In the genomic region with DNA sequence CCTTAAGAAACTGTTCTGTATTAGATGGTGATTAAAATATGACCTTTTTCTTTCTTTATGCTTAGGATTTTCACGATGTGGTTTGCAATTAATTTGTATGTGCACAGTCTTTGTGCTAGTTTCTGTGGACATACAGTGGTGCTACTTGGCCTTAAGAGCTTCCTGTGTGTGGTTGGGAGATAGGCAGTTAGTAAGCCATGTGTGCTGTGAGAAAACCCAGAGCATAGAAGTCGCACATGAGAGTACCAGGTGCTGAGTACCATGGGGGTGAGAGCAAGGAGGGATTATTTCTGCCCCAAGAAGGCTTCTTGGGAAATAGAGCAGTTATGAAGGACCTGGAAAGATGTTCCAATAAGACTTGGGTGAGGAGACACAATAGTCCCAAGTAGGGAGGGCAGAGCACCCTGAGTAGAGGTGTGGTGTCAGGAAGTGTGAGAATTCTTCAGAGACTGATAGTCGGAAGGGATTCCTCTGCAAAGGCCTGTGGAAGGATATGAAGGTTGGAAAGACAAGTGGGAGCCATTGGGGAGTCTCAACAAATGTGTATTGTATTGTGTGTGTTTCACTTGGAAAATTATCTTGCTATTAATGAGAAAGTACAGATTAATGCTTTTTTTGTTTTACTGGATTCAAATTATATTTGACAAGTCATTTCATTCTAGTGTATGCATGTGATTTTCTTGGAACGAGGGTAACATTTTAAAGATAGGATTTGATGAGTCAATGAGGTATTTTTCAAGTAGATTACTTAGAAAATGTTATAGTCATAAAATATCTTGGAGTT, we compare ENCODE assay signal across 8 cellular contexts.
A peak's percentile ranks its signal among the peaks of the same experiment; 100 is the strongest.
DNase-seq lines count a peak whose midpoint lies in the region; ATAC-seq, FAIRE-seq and TF ChIP-seq lines count a peak whose summit lies in the region.

No MANE protein-coding gene starts in this region.

- H3K9me3 ChIP-seq in A549, result peaks cover 10% of the 10 kb centered on the region; the same call in 1 of the 3 replicates

- CTCF ChIA-PET in A549 (lab: Yijun Ruan, JAX) (interaction anchor here (0.7 to 1.5 kb wide), 6 partner anchors 8 to 82 kb away, joined by 3 to 6 read pairs (median 3); no protein-coding TSS in a partner anchor), T-cell (lab: Charles Lee) (interaction anchor here in 1 of 2 donors (0.7 kb wide), 1 partner anchor 121 kb away, joined by 5 read pairs; no protein-coding TSS in a partner anchor)

- POLR2A ChIA-PET in A549 (lab: Yijun Ruan, JAX) (interaction anchor here (0.8 kb wide), 1 partner anchor 35 kb away, joined by 3 read pairs; no protein-coding TSS in a partner anchor), T-cell (lab: Charles Lee) (no interaction called here)

- peaks cover 2 to 8% (median 4%) of the 10 kb centered on the region in 3 donors for H3K9me3 Mint-ChIP-seq in T-cell
- H3K9me3 Mint-ChIP-seq in glutamatergic neuron (ENCODE audit: unreplicated experiment), result peaks cover 1% of the 10 kb centered on the region

- no peak overlapping the region for H3K4me3 ChIP-seq in A549

- 35% methylated on average over 4 of the region's 4 CpGs for WGBS in A549 (ENCODE audit: missing lambda C conversion rate)

- H3K27me3 Mint-ChIP-seq in T-cell (no peaks in the 10 kb centered on the region), glutamatergic neuron (ENCODE audit: unreplicated experiment) (peaks cover 5% of the 10 kb centered on the region)

- peaks cover 55% of the 10 kb centered on the region for H3K4me1 ChIP-seq in A549

- no peak for TF ChIP-seq POLR2A in A549 (IDR thresholded peaks at IDR 0.05; ENCODE audit: low read length)

- H3K27ac Mint-ChIP-seq in T-cell (peak overlapping the region; percentile 56 to 61), glutamatergic neuron (ENCODE audit: unreplicated experiment) (no peak overlapping the region)

- peak overlapping the region; percentile 67 to 83 for H3K27ac ChIP-seq in A549

- H3K4me2 ChIP-seq in A549, result peak overlapping the region; percentile 66

- TF ChIP-seq CTCF in A549 (IDR thresholded peaks at IDR 0.05) (no peak), glutamatergic neuron (IDR thresholded peaks at IDR 0.05; ENCODE audit: partially characterized antibody, unreplicated experiment) (no peak)

- H3K36me3 Mint-ChIP-seq in T-cell (peaks cover 5% of the 10 kb centered on the region), glutamatergic neuron (ENCODE audit: unreplicated experiment) (peaks cover 11% of the 10 kb centered on the region)

- H3K4me1 Mint-ChIP-seq in T-cell (peaks cover 76 to 79% (median 77%) of the 10 kb centered on the region in 3 donors), glutamatergic neuron (ENCODE audit: low read depth, unreplicated experiment) (peaks cover 28% of the 10 kb centered on the region)

- DNase-seq in A549 (ENCODE audit: low read depth in 1 of 2, low spot score in 1 of 2), result no peak
- DNase-seq in T-cell, result no peak
- peak; percentile 69 for DNase-seq in kidney tubule cell (ENCODE audit: low spot score)
- DNase-seq in cerebellar nuclear complex (lab: John Stamatoyannopoulos, UW), result no peak
- no peak for DNase-seq in glutamatergic neuron
- DNase-seq in pons (ENCODE audit: low spot score), result no peak

- TF ChIP-seq EP300 in A549 (IDR thresholded peaks at IDR 0.05), result no peak

- ATAC-seq in A549, result peak; percentile 68
- peak; percentile 88 for ATAC-seq in GM18868 (IDR thresholded peaks at IDR 0.05; ENCODE audit: unreplicated experiment)
- peak; percentile 85 for ATAC-seq in HG03025 (IDR thresholded peaks at IDR 0.05; ENCODE audit: low FRiP score, unreplicated experiment)
- peak; percentile 69 to 88 (median 79) for ATAC-seq in T-cell (replicated peaks in 1 of 4)

- no peak for TF ChIP-seq RAD21 in A549 (conservative IDR thresholded peaks at IDR 0.05 in 1 of 2, IDR thresholded peaks at IDR 0.05 in 1 of 2)

- H3K4me3 Mint-ChIP-seq in T-cell (peak overlapping the region in 1 of 3 donors; percentile 17), glutamatergic neuron (ENCODE audit: unreplicated experiment) (no peak overlapping the region)

- FAIRE-seq in A549 (lab: Jason Lieb, UNC), result peak; percentile 7

TF ChIP-seq in A549, 52 proteins besides CTCF, POLR2A, EP300 and RAD21:
- no peak for TF ChIP-seq CBX2 (IDR thresholded peaks at IDR 0.05; ENCODE audit: borderline replicate concordance, low read depth)
- no peak for TF ChIP-seq CHD4 (IDR thresholded peaks at IDR 0.05; ENCODE audit: borderline replicate concordance)
- no peak for TF ChIP-seq HOXB13 (CRISPR knock-in tag; IDR thresholded peaks at IDR 0.05; ENCODE audit: low read depth)
TF ChIP-seq in A549: peak in this region for 0.
